ENCODE assay signal across 8 cellular contexts in genomic region chr5:52988335-52989024, GRCh38. TPM values are rescaled to one million over a fixed set of nuclear protein-coding genes. Genes with fewer than 3 reads are reported as not detected.
A peak's percentile ranks its signal among the peaks of the same experiment; 100 is the strongest.
DNase-seq lines count a peak whose midpoint lies in the region; ATAC-seq and TF ChIP-seq lines count a peak whose summit lies in the region.

No MANE protein-coding gene starts in this region.

- peak overlapping the region; percentile 70 for H3K4me2 ChIP-seq in OCI-LY1 (ENCODE audit: low read length)

- H3K4me1 Mint-ChIP-seq in endodermal cell: peaks cover 7% of the 10 kb centered on the region
- H3K4me1 Mint-ChIP-seq in naive thymus-derived CD8-positive, alpha-beta T cell: peaks cover 4 to 21% (median 11%) of the 10 kb centered on the region in 4 donors

- DNase-seq in endodermal cell (no peak), NCI-H1092 treated with DMSO at 0.1 percent for 48 hours (lab: John Stamatoyannopoulos, UW) (no peak), NCI-H1105 (lab: John Stamatoyannopoulos, UW) (no peak)
- no peak for DNase-seq in naive thymus-derived CD8-positive, alpha-beta T cell

- WGBS in endodermal cell (ENCODE audit: insufficient coverage in 1 of 2, insufficient read length in 1 of 2), 2 experiments: 10 to 17% methylated on average over 13 to 16 of the region's 16 CpGs

- H3K4me3 ChIP-seq in OCI-LY1 (ENCODE audit: low read depth, low read length, poor library complexity, severe bottlenecking) (peak overlapping the region; percentile 55), endodermal cell (ENCODE audit: low read length) (peak overlapping the region; percentile 86)

- ATAC-seq in GM21528 (IDR thresholded peaks at IDR 0.05; ENCODE audit: low FRiP score, unreplicated experiment) (peak; percentile 24), HG02588 (IDR thresholded peaks at IDR 0.05; ENCODE audit: unreplicated experiment) (no peak), GM19324 (IDR thresholded peaks at IDR 0.05; ENCODE audit: low FRiP score, unreplicated experiment) (no peak)
- no peak for ATAC-seq in naive thymus-derived CD8-positive, alpha-beta T cell

- POLR2A ChIA-PET in naive thymus-derived CD8-positive, alpha-beta T cell (lab: Charles Lee): no interaction called here

- no peak overlapping the region for H3K27ac Mint-ChIP-seq in endodermal cell
- H3K27ac Mint-ChIP-seq in naive thymus-derived CD8-positive, alpha-beta T cell: peak overlapping the region in 3 of 10 donors; percentile 2 to 49 (median 15)

- H4K20me1 ChIP-seq in OCI-LY1 (ENCODE audit: insufficient read depth, low read length): no peaks in the 10 kb centered on the region

- no peaks in the 10 kb centered on the region for H3K9me2 ChIP-seq in OCI-LY1 (ENCODE audit: low read depth, low read length)

- TF ChIP-seq CTCF in OCI-LY1 (IDR thresholded peaks at IDR 0.05; ENCODE audit: low read length) (no peak), endodermal cell (conservative IDR thresholded peaks at IDR 0.05) (no peak)

- peak overlapping the region; percentile 63 for H3K4me3 Mint-ChIP-seq in endodermal cell
- H3K4me3 Mint-ChIP-seq in naive thymus-derived CD8-positive, alpha-beta T cell: peak overlapping the region; percentile 46 to 84 (median 69)

- peaks cover 10% of the 10 kb centered on the region for H3K4me1 ChIP-seq in OCI-LY1 (ENCODE audit: insufficient read depth, low read length, severe bottlenecking)
- no peaks in the 10 kb centered on the region for H3K4me1 ChIP-seq in endodermal cell (ENCODE audit: control insufficient read depth, insufficient read depth, low read length)

- no peaks in the 10 kb centered on the region for H3K36me3 Mint-ChIP-seq in endodermal cell (ENCODE audit: low read depth)
- H3K36me3 Mint-ChIP-seq in naive thymus-derived CD8-positive, alpha-beta T cell: no peaks in the 10 kb centered on the region

- no peaks in the 10 kb centered on the region for H3K36me3 ChIP-seq in OCI-LY1 (ENCODE audit: insufficient read depth, low read length)
- no peaks in the 10 kb centered on the region for H3K36me3 ChIP-seq in endodermal cell (ENCODE audit: control insufficient read depth, insufficient read depth, low read length)

- H2AFZ ChIP-seq in OCI-LY1 (ENCODE audit: low read length): no peak overlapping the region

- peaks cover 46% of the 10 kb centered on the region for H3K27me3 Mint-ChIP-seq in endodermal cell (ENCODE audit: insufficient read depth)
- peaks cover 12 to 55% (median 41%) of the 10 kb centered on the region in 5 donors for H3K27me3 Mint-ChIP-seq in naive thymus-derived CD8-positive, alpha-beta T cell

- H3K9me3 Mint-ChIP-seq in endodermal cell: no peaks in the 10 kb centered on the region
- no peaks in the 10 kb centered on the region for H3K9me3 Mint-ChIP-seq in naive thymus-derived CD8-positive, alpha-beta T cell

- no peaks in the 10 kb centered on the region for H3K9me3 ChIP-seq in OCI-LY1 (ENCODE audit: low read length)
- no peaks in the 10 kb centered on the region for H3K9me3 ChIP-seq in endodermal cell (ENCODE audit: control insufficient read depth, low read length)

- no peaks in the 10 kb centered on the region for H3K27me3 ChIP-seq in OCI-LY1 (ENCODE audit: insufficient read depth, low read length)
- peaks cover 39% of the 10 kb centered on the region for H3K27me3 ChIP-seq in endodermal cell (ENCODE audit: control insufficient read depth, insufficient read depth, low read length, poor library complexity, severe bottlenecking)

- H3K9ac ChIP-seq in OCI-LY1 (ENCODE audit: low read length): 0 out of 2 replicates have a peak overlapping the region, but pooled peaks have one; percentile 25
- H3K9ac ChIP-seq in endodermal cell (ENCODE audit: extremely low read depth, low read length, poor library complexity, severe bottlenecking): no peak overlapping the region

- no peaks in the 10 kb centered on the region for H3K79me2 ChIP-seq in OCI-LY1 (ENCODE audit: insufficient read depth, low read length)

- no peak overlapping the region for H3K27ac ChIP-seq in OCI-LY1 (ENCODE audit: low read depth, low read length, poor library complexity, severe bottlenecking)
- H3K27ac ChIP-seq in endodermal cell (ENCODE audit: low read depth, low read length): no peak overlapping the region

- H3F3A ChIP-seq in OCI-LY1 (ENCODE audit: insufficient read depth, low read length): no peaks in the 10 kb centered on the region

RNA-seq across cellular contexts. Expression of gene ITGA2, which starts 0.7 kb away (rescaled TPM):
- 1 to 10 TPM; 1.3 to 4.0 TPM for total RNA-seq in endodermal cell
- 2.4 TPM for polyA plus RNA-seq in endodermal cell (2013, experiment 1 of 2)
- polyA plus RNA-seq in endodermal cell (2013, experiment 2 of 2): 2.4 TPM
- not detected for total RNA-seq in naive thymus-derived CD8-positive, alpha-beta T cell
- polyA plus RNA-seq in naive thymus-derived CD8-positive, alpha-beta T cell: under 1 TPM in 2 of 3 donors, not detected in 1; 0.06 to 0.19 TPM
